1 cellular context compared by ENCODE assay signal in the genomic region with DNA sequence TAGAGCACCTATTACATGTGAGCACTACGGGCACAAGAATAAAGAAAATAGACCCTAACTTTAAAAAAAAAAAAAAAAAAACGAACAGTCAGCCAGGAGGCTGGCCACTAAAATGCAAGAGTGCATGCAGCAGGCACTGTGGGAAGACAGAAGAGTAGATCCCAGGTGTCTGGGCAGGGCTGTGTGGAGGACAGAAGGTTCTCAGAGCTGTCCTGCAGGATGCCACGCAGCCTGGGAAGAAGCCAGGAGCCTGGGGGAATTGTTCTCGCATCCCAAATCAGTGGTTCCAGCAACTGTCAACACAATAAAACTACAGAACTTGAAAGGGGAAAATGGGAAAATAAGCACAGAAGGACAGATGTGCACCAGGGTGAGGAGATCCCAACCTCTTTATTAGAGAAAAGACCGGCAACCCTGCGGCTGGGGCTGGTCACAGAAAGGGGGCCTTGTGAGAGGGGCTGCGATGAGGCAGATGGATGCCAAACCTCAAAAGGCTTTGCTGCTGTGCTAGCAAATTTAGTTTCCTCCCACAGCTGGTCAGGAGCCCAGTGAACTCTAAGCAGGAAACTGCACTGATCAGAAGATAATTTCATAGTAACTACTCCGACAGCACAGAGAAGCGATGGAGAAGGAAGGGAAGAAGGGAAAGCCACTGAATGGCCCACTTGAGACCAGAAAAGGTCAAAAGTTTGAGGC.
TF ChIP-seq lines count a peak whose summit lies in the region.

No MANE protein-coding gene starts in this region.

TF ChIP-seq in WTC11, 78 proteins besides CTCF, POLR2A, EP300 and RAD21 (continued from another document):
- TF ChIP-seq, protein P1, sequence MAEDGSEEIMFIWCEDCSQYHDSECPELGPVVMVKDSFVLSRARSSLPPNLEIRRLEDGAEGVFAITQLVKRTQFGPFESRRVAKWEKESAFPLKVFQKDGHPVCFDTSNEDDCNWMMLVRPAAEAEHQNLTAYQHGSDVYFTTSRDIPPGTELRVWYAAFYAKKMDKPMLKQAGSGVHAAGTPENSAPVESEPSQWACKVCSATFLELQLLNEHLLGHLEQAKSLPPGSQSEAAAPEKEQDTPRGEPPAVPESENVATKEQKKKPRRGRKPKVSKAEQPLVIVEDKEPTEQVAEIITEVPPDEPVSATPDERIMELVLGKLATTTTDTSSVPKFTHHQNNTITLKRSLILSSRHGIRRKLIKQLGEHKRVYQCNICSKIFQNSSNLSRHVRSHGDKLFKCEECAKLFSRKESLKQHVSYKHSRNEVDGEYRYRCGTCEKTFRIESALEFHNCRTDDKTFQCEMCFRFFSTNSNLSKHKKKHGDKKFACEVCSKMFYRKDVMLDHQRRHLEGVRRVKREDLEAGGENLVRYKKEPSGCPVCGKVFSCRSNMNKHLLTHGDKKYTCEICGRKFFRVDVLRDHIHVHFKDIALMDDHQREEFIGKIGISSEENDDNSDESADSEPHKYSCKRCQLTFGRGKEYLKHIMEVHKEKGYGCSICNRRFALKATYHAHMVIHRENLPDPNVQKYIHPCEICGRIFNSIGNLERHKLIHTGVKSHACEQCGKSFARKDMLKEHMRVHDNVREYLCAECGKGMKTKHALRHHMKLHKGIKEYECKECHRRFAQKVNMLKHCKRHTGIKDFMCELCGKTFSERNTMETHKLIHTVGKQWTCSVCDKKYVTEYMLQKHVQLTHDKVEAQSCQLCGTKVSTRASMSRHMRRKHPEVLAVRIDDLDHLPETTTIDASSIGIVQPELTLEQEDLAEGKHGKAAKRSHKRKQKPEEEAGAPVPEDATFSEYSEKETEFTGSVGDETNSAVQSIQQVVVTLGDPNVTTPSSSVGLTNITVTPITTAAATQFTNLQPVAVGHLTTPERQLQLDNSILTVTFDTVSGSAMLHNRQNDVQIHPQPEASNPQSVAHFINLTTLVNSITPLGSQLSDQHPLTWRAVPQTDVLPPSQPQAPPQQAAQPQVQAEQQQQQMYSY (CRISPR knock-in tag; IDR thresholded peaks at IDR 0.05), result no peak
- TF ChIP-seq SOX15 (CRISPR knock-in tag; IDR thresholded peaks at IDR 0.05), result no peak
